Comparison of ENCODE assay signal across 29 cellular contexts in the genomic region with DNA sequence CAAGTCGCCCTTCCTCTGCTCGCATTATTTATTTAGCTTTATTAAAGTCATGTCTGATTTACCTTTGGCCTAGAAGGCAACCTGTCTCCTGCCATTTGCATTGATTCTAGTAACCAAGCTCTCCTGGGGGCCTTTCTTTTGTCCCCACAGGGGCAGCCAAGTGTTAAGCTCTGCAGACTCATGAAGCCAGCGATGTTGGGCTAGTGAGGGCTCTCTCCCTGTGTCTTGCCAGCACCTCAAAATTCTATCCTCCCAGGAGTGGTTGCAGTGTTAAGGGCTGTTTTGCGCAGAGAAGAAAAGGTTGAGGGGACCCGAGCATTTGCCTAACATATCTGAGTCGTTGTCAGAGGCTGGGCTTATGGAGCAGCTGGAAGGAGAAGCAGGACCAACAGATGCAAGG.
"Had no signal": no experiment of that assay in that cellular context is flagged by ENCODE, and none has a peak within 500 bp of the region (broad histone marks: within the 10 kb centered on the region; RNA-seq: fewer than 3 reads in every experiment).

No MANE protein-coding gene starts in this region.

- H3K27ac Mint-ChIP-seq: dendritic cell treated with granulocyte-macrophage colony-stimulating factor and Interleukin-4, amounts not matched to agents 40 ng/mL and 50 ng/mL, for 4 days; effector memory CD8-positive, alpha-beta T cell; endodermal cell had no signal

- DNase-seq: colonic mucosa; cortex of kidney; dermis blood vessel endothelial cell; dorsolateral prefrontal cortex; effector CD4-positive, alpha-beta T cell; effector CD8-positive, alpha-beta T cell; effector memory CD4-positive, alpha-beta T cell; effector memory CD8-positive, alpha-beta T cell; endodermal cell; erythroblast; esophagus squamous epithelium; foreskin fibroblast; foreskin keratinocyte; foreskin melanocyte; gastrocnemius medialis; glutamatergic neuron; head of caudate nucleus; heart left ventricle; heart right ventricle had no signal

- FAIRE-seq: colon, endometrium, endothelial cell of umbilical vein, frontal cortex had no signal

- H3K36me3 ChIP-seq: colonic mucosa, esophagus muscularis mucosa, esophagus squamous epithelium, gastrocnemius medialis, gastroesophageal sphincter, heart left ventricle, heart right ventricle had no signal

- H3K27me3 ChIP-seq: colonic mucosa, esophagus muscularis mucosa had no signal

- ATAC-seq: effector memory CD8-positive, alpha-beta T cell; esophagus mucosa; foreskin keratinocyte; gastrocnemius medialis; gastroesophageal sphincter; heart left ventricle; heart right ventricle had no signal

- H3K4me3 ChIP-seq: colonic mucosa, coronary artery, dorsolateral prefrontal cortex, esophagus muscularis mucosa, esophagus squamous epithelium, gastrocnemius medialis, gastroesophageal sphincter, heart left ventricle, heart right ventricle had no signal

- H3K4me3 Mint-ChIP-seq: dendritic cell treated with granulocyte-macrophage colony-stimulating factor and Interleukin-4, amounts not matched to agents 40 ng/mL and 50 ng/mL, for 4 days; effector memory CD8-positive, alpha-beta T cell; endodermal cell had no signal

- H3K9me3 ChIP-seq: colonic mucosa, esophagus muscularis mucosa, esophagus squamous epithelium, gastrocnemius medialis, gastroesophageal sphincter, heart left ventricle, heart right ventricle had no signal

- H3K27ac ChIP-seq: colonic mucosa, coronary artery, dorsolateral prefrontal cortex, epithelial cell of prostate, esophagus muscularis mucosa, esophagus squamous epithelium, foreskin keratinocyte, gastrocnemius medialis, gastroesophageal sphincter, heart left ventricle, heart right ventricle had no signal

- H3K4me1 ChIP-seq: colonic mucosa, esophagus squamous epithelium, foreskin keratinocyte, gastrocnemius medialis, gastroesophageal sphincter, heart left ventricle, heart right ventricle had no signal

- H3K9me3 Mint-ChIP-seq: dendritic cell treated with granulocyte-macrophage colony-stimulating factor and Interleukin-4, amounts not matched to agents 40 ng/mL and 50 ng/mL, for 4 days; effector memory CD8-positive, alpha-beta T cell; endodermal cell had no signal
